Comparison of ENCODE assay signal across 9 cellular contexts in genomic region chr9:110626109-110626829, GRCh38. TPM values are rescaled to one million over a fixed set of nuclear protein-coding genes. Genes with fewer than 3 reads are reported as not detected.
DNase-seq lines count a peak whose midpoint lies in the region; ATAC-seq and TF ChIP-seq lines count a peak whose summit lies in the region.
"Had no signal": no experiment of that assay in that cellular context is flagged by ENCODE, and none has a peak within 500 bp of the region (broad histone marks: within the 10 kb centered on the region; RNA-seq: fewer than 3 reads in every experiment).

No MANE protein-coding gene starts in this region.

- no peaks in the 10 kb centered on the region for H3K27me3 Mint-ChIP-seq in GM23338 (ENCODE audit: insufficient read depth, low read depth, poor library complexity)
- peaks cover 2% of the 10 kb centered on the region for H3K27me3 Mint-ChIP-seq in mesothelial cell of epicardium (ENCODE audit: low read depth)

- no peaks in the 10 kb centered on the region for H3K36me3 ChIP-seq in GM23338 (ENCODE audit: insufficient read depth)
- H3K36me3 ChIP-seq in esophagus muscularis mucosa: no peaks in the 10 kb centered on the region

- in situ Hi-C loops in GM13977 (cut with MboI; ENCODE audit: low pct_unique_long_range_greater_than_20kb, low sequenced_read_pairs, unreplicated experiment): loop anchor here (10.0 kb wide), 2 partner anchors 171 to 441 kb away; no protein-coding TSS in a partner anchor

- H3K4me2 ChIP-seq in GM23338: no peak overlapping the region

- no peaks in the 10 kb centered on the region for H3K79me2 ChIP-seq in GM23338 (replicated peaks; ENCODE audit: insufficient read depth)

- H3K4me3 ChIP-seq in GM23338: no peak overlapping the region
- no peak overlapping the region for H3K4me3 ChIP-seq in NB4 (ENCODE audit: low read depth, low read length)
- H3K4me3 ChIP-seq in esophagus muscularis mucosa: no peak overlapping the region
- H3K4me3 ChIP-seq: SK-N-MC had no signal

- no peaks in the 10 kb centered on the region for H4K20me1 ChIP-seq in GM23338 (replicated peaks; ENCODE audit: insufficient read depth)

- H3K27me3 ChIP-seq in GM23338 (ENCODE audit: insufficient read depth) (no peaks in the 10 kb centered on the region), esophagus muscularis mucosa (no peaks in the 10 kb centered on the region)

- peak overlapping the region; percentile 12; the same call in 1 of the 2 replicates for H2AFZ ChIP-seq in GM23338

- H3K27ac ChIP-seq in GM23338 (ENCODE audit: low read depth) (no peak overlapping the region), esophagus muscularis mucosa (replicated peaks in 1 of 4) (no peak overlapping the region)
- H3K27ac ChIP-seq: SK-N-MC had no signal

- intact Hi-C loops in esophagus muscularis mucosa (cut with DNase I): no loop called here

- H3K9me3 Mint-ChIP-seq in GM23338 (no peaks in the 10 kb centered on the region; the same call in 2 of the 3 replicates), mesothelial cell of epicardium (peaks cover 16% of the 10 kb centered on the region)

- H3K4me1 ChIP-seq in GM23338 (ENCODE audit: insufficient read depth) (no peaks in the 10 kb centered on the region), esophagus muscularis mucosa (no peaks in the 10 kb centered on the region)

- H3K9me3 ChIP-seq in esophagus muscularis mucosa: peaks cover 0 to 8% (median 3%) of the 10 kb centered on the region in 4 donors

- no peaks in the 10 kb centered on the region for H3K9me2 ChIP-seq in GM23338 (ENCODE audit: insufficient read depth)

- H3K4me3 Mint-ChIP-seq in GM23338 (no peak overlapping the region), mesothelial cell of epicardium (no peak overlapping the region)

- peak; percentile 92 for ATAC-seq in GM18519 (IDR thresholded peaks at IDR 0.05; ENCODE audit: low FRiP score, unreplicated experiment)
- no peak for ATAC-seq in GM23338

- no peak for TF ChIP-seq EP300 in esophagus muscularis mucosa (IDR thresholded peaks at IDR 0.05)

- H3F3A ChIP-seq in GM23338 (replicated peaks; ENCODE audit: low read depth): no peaks in the 10 kb centered on the region

- H3K36me3 Mint-ChIP-seq in GM23338 (ENCODE audit: low read depth) (no peaks in the 10 kb centered on the region), mesothelial cell of epicardium (no peaks in the 10 kb centered on the region)

- H3K4me1 Mint-ChIP-seq in GM23338 (peaks cover 10% of the 10 kb centered on the region), mesothelial cell of epicardium (peaks cover 7% of the 10 kb centered on the region)

- DNase-seq in GM23338 (ENCODE audit: low spot score) (peak; percentile 5), NB4 (ENCODE audit: low read depth) (peak; percentile 42), mesothelial cell of epicardium (ENCODE audit: low spot score in 2 of 2, unreplicated experiment in 2 of 2) (no peak), GM13977 (ENCODE audit: low spot score) (no peak), esophagus muscularis mucosa (ENCODE audit: extremely low spot score) (no peak), cortex of kidney (lab: John Stamatoyannopoulos, UW) (no peak)
- no peak for DNase-seq in activated CD4-positive, alpha-beta T cell treated with anti-CD3 and anti-CD28 coated beads, Interleukin-2, amount 50 U/mL, for 4 hours

- H3K27ac Mint-ChIP-seq in GM23338 (no peak overlapping the region), mesothelial cell of epicardium (peak overlapping the region; percentile 24)

- TF ChIP-seq CTCF in GM23338 (conservative IDR thresholded peaks at IDR 0.05; ENCODE audit: low read depth in 2 of 2): no peak
- no peak for TF ChIP-seq CTCF in NB4 (IDR thresholded peaks at IDR 0.05; ENCODE audit: low read depth, low read length)
- TF ChIP-seq CTCF in mesothelial cell of epicardium (IDR thresholded peaks at IDR 0.05; ENCODE audit: unreplicated experiment): no peak
- TF ChIP-seq CTCF in GM13977 (IDR thresholded peaks at IDR 0.05; ENCODE audit: extremely low read depth, insufficient read depth, missing control alignments): no peak
- no peak for TF ChIP-seq CTCF in esophagus muscularis mucosa (IDR thresholded peaks at IDR 0.05)

- no peak for TF ChIP-seq POLR2A in NB4 (IDR thresholded peaks at IDR 0.05; ENCODE audit: extremely low read depth, insufficient read length)
- TF ChIP-seq POLR2A in esophagus muscularis mucosa (IDR thresholded peaks at IDR 0.05; ENCODE audit: low read depth): no peak

- 68% methylated on average over 9 of the region's 9 CpGs for WGBS in esophagus muscularis mucosa

TF ChIP-seq in GM23338, 12 proteins besides CTCF, POLR2A, EP300 and RAD21 (continues in another document):
- TF ChIP-seq EZH2phosphoT487 (IDR thresholded peaks at IDR 0.05; ENCODE audit: unreplicated experiment) (no peak), NANOG (IDR thresholded peaks at IDR 0.05; ENCODE audit: borderline replicate concordance) (no peak), ETS1 (IDR thresholded peaks at IDR 0.05) (no peak), ZNF114 (CRISPR knock-in tag; IDR thresholded peaks at IDR 0.05) (no peak), STAT1 (IDR thresholded peaks at IDR 0.05; ENCODE audit: unreplicated experiment) (no peak), EZH2 (IDR thresholded peaks at IDR 0.05; ENCODE audit: low read depth, unreplicated experiment) (no peak), POLR2AphosphoS5 (IDR thresholded peaks at IDR 0.05; ENCODE audit: low read depth) (no peak), CREB1 (CRISPR knock-in tag; IDR thresholded peaks at IDR 0.05; ENCODE audit: low read depth) (no peak)
- TF ChIP-seq, protein P1, sequence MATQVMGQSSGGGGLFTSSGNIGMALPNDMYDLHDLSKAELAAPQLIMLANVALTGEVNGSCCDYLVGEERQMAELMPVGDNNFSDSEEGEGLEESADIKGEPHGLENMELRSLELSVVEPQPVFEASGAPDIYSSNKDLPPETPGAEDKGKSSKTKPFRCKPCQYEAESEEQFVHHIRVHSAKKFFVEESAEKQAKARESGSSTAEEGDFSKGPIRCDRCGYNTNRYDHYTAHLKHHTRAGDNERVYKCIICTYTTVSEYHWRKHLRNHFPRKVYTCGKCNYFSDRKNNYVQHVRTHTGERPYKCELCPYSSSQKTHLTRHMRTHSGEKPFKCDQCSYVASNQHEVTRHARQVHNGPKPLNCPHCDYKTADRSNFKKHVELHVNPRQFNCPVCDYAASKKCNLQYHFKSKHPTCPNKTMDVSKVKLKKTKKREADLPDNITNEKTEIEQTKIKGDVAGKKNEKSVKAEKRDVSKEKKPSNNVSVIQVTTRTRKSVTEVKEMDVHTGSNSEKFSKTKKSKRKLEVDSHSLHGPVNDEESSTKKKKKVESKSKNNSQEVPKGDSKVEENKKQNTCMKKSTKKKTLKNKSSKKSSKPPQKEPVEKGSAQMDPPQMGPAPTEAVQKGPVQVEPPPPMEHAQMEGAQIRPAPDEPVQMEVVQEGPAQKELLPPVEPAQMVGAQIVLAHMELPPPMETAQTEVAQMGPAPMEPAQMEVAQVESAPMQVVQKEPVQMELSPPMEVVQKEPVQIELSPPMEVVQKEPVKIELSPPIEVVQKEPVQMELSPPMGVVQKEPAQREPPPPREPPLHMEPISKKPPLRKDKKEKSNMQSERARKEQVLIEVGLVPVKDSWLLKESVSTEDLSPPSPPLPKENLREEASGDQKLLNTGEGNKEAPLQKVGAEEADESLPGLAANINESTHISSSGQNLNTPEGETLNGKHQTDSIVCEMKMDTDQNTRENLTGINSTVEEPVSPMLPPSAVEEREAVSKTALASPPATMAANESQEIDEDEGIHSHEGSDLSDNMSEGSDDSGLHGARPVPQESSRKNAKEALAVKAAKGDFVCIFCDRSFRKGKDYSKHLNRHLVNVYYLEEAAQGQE (IDR thresholded peaks at IDR 0.05; ENCODE audit: unreplicated experiment): no peak

RNA-seq across cellular contexts. Expression of gene MUSK, which starts 42.3 kb away (rescaled TPM):
- total RNA-seq in GM23338 (2014; rRNA removed; shearing (Covaris generic)): not detected in 2 replicates
- polyA plus RNA-seq in GM23338 (2016; fragmentation: Nextera tagmentation; extraction: Ambion mirVana): not detected in 2 replicates
- total RNA-seq in mesothelial cell of epicardium: 0.09 to 0.32 TPM in 2 of 3 replicates, not detected in the other
- 1 to 10 TPM; 1.5 to 7.9 (median 5.4) TPM for total RNA-seq in esophagus muscularis mucosa

RNA-seq across cellular contexts. Expression of gene SVEP1, which starts 46.7 kb away (rescaled TPM):
- 0.50 and 0.63 TPM in 2 replicates for total RNA-seq in GM23338 (2014; rRNA removed; shearing (Covaris generic))
- polyA plus RNA-seq in GM23338 (2016; fragmentation: Nextera tagmentation; extraction: Ambion mirVana): 0.17 and 0.18 TPM in 2 replicates
- 44.5 to 47.2 TPM (median 45.2 TPM) in 3 replicates for total RNA-seq in mesothelial cell of epicardium
- 10 to 100 TPM; 41.9 to 71.6 (median 60.6) TPM for total RNA-seq in esophagus muscularis mucosa

Comparison
In these comparisons a context has a peak if more than half of its experiments do, and no peak if none do; other contexts are left out.
1. DNase-seq: peak in GM23338 (single experiment) and NB4 (single experiment); none in mesothelial cell of epicardium (0 of 2), GM13977 (single experiment), esophagus muscularis mucosa (single experiment), activated CD4-positive, alpha-beta T cell treated with anti-CD3 and anti-CD28 coated beads, Interleukin-2, amount 50 U/mL, for 4 hours (0 of 2) and cortex of kidney (single experiment).
2. RNA of gene SVEP1, which starts 46.7 kb away (total RNA-seq): 41.9 to 71.6 TPM in esophagus muscularis mucosa and 44.5 to 47.2 TPM in mesothelial cell of epicardium; 0.50 to 0.63 TPM in GM23338; every median in the first group is over 10 times any median in the second.